Comparison of ENCODE assay signal across 24 cellular contexts in the genomic region with DNA sequence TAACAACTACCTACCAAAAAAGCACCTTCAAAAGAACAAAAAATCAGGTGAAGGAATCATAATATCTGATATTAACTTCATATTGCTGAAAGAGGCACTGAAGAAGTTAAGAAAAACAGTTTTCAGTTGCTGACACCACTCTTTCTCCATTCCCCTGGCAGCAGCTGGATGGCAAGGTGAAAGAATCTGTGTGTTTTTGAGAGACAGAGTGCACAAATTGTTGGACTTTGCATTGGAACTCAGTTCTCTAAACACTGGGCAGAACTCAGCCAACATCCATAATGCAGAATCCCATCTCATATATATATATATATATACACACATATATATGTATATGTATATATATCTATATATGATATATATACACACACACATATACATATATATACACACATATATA.
"Had no signal": no experiment of that assay in that cellular context is flagged by ENCODE, and none has a peak within 500 bp of the region (broad histone marks: within the 10 kb centered on the region; RNA-seq: fewer than 3 reads in every experiment).

No MANE protein-coding gene starts in this region.

- H3K36me3 ChIP-seq: esophagus squamous epithelium, gastrocnemius medialis, heart right ventricle, left ventricle myocardium inferior, lower lobe of right lung had no signal

- FAIRE-seq: islet of Langerhans, keratinocyte had no signal

- H3K4me3 ChIP-seq: coronary artery, dorsolateral prefrontal cortex, esophagus squamous epithelium, gastrocnemius medialis, heart right ventricle, left ventricle myocardium inferior, lower lobe of right lung, mucosa of descending colon had no signal

- H3K27me3 ChIP-seq: esophagus squamous epithelium, foreskin keratinocyte, gastrocnemius medialis, heart right ventricle had no signal

- DNase-seq: dermis blood vessel endothelial cell; dorsolateral prefrontal cortex; effector CD8-positive, alpha-beta T cell; effector memory CD8-positive, alpha-beta T cell; endodermal cell; erythroblast; esophagus squamous epithelium; foreskin keratinocyte; gastrocnemius medialis; glutamatergic neuron; head of caudate nucleus; heart right ventricle; hippocampal formation; left cardiac atrium; left ventricle myocardium inferior; lower lobe of right lung; mesenchymal stem cell; mucosa of descending colon; naive B cell had no signal

- H3K4me1 ChIP-seq: esophagus squamous epithelium, foreskin keratinocyte, gastrocnemius medialis, heart right ventricle, left ventricle myocardium inferior, lower lobe of right lung had no signal

- H3K27ac ChIP-seq: coronary artery, dorsolateral prefrontal cortex, epithelial cell of prostate, esophagus squamous epithelium, foreskin keratinocyte, gastrocnemius medialis, heart right ventricle, left ventricle myocardium inferior, lower lobe of right lung had no signal

- H3K9me3 ChIP-seq: esophagus squamous epithelium, gastrocnemius medialis, heart right ventricle, left ventricle myocardium inferior, lower lobe of right lung, mucosa of descending colon had no signal

- ATAC-seq: effector memory CD8-positive, alpha-beta T cell; esophagus mucosa; foreskin keratinocyte; gastrocnemius medialis; heart right ventricle; left cardiac atrium; lower lobe of right lung; mucosa of descending colon had no signal
